Comparison of ENCODE assay signal across 8 cellular contexts in the genomic region with DNA sequence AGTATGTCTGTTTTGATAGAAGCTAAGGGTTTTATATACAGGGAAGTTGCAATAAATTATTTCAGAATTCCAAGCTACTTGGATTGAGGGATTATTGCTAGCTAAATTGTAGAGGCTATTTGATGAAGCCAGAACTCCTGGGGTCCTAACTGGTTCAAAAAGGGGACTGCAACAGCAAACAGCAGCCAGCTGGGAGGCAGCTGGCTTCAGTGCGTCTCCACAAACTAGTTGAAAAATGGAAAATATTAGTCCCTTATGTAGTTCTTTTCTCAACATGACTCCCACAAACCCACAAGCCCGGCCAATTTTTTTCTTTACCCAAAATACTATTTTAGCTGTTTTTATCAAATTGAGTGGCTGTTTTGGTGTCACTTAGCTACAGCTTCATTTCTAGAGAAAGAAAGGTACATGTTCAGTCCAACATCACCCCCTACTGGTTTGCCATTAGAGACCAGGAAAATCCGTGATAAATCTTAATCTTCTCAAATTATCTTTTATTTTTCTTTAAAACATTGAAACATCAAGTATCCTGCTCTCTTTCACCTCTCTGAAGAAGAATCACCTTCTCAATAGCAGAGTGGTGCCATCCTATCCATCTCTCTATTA.
DNase-seq lines count a peak whose midpoint lies in the region; ATAC-seq and TF ChIP-seq lines count a peak whose summit lies in the region.

No MANE protein-coding gene starts in this region.

- ATAC-seq in HG03280 (IDR thresholded peaks at IDR 0.05; ENCODE audit: unreplicated experiment): no peak
- ATAC-seq in GM19328 (IDR thresholded peaks at IDR 0.05; ENCODE audit: unreplicated experiment): no peak

- CTCF ChIA-PET in HEK293 (lab: Yijun Ruan, JAX): interaction anchor here (0.6 to 6.5 kb wide), 19 partner anchors 10 to 1224 kb away, joined by 3 to 81 read pairs (median 5); no protein-coding TSS in a partner anchor

- H3K27ac ChIP-seq in C4-2B (no peak overlapping the region), HEK293 (ENCODE audit: extremely low read depth, low read depth, low read length) (no peak overlapping the region), adrenal gland (no peak overlapping the region)

- WGBS in adrenal gland, 4 donors: 29 to 43% (median 38%) methylated on average over 3 of the region's 3 CpGs

- no peak for TF ChIP-seq POLR2A in adrenal gland (IDR thresholded peaks at IDR 0.05)

- H3K4me3 ChIP-seq in HEK293 (ENCODE audit: low read depth, low read length): no peak overlapping the region
- no peak overlapping the region for H3K4me3 ChIP-seq in adrenal gland

- H3K27me3 ChIP-seq in adrenal gland: peaks cover 15% of the 10 kb centered on the region

- DNase-seq in adrenal gland (no peak), left kidney (ENCODE audit: low read depth, low spot score) (peak; percentile 52), HPDE6-E6E7 (ENCODE audit: extremely low spot score) (no peak), NCI-H1694 (lab: John Stamatoyannopoulos, UW) (no peak)

- H3K36me3 ChIP-seq in HEK293 (ENCODE audit: control insufficient read depth in 2 of 2, insufficient read depth in 1 of 2, low read length in 2 of 2) (no peaks in the 10 kb centered on the region), adrenal gland (replicated peaks in 1 of 2) (no peaks in the 10 kb centered on the region)

- POLR2A ChIA-PET in HEK293 (lab: Yijun Ruan, JAX): interaction anchor here (1.3 kb wide), 1 partner anchor 685 kb away, joined by 5 read pairs; no protein-coding TSS in a partner anchor

- intact Hi-C loops in adrenal gland (cut with DNase I): no loop called here

- H3K4me1 ChIP-seq in HEK293 (ENCODE audit: control insufficient read depth, insufficient read depth, low read length): no peaks in the 10 kb centered on the region
- no peaks in the 10 kb centered on the region for H3K4me1 ChIP-seq in adrenal gland (replicated peaks in 1 of 2)

- TF ChIP-seq CTCF in C4-2B (conservative IDR thresholded peaks at IDR 0.05) (peak; percentile 47), HEK293 (tag by site-specific recombination; IDR thresholded peaks at IDR 0.05) (no peak), adrenal gland (IDR thresholded peaks at IDR 0.05) (peak in 5 of 6 experiments; percentile 12 to 51 (median 45))

- H3K9me3 ChIP-seq in HEK293 (ENCODE audit: control insufficient read depth, insufficient read depth, low read depth, low read length): no peaks in the 10 kb centered on the region
- H3K9me3 ChIP-seq in adrenal gland (replicated peaks in 1 of 3): no peaks in the 10 kb centered on the region

TF ChIP-seq in HEK293, 187 proteins besides CTCF, POLR2A, EP300 and RAD21:
- TF ChIP-seq ZNF548 (tag by site-specific recombination; IDR thresholded peaks at IDR 0.05) (no peak), ZIC2 (tag by site-specific recombination; IDR thresholded peaks at IDR 0.05) (no peak), ZNF654 (tag by site-specific recombination; IDR thresholded peaks at IDR 0.05; ENCODE audit: low read depth) (peak; percentile 45), KLF7 (tag by site-specific recombination; IDR thresholded peaks at IDR 0.05; ENCODE audit: borderline replicate concordance) (no peak)
- TF ChIP-seq, protein P1, sequence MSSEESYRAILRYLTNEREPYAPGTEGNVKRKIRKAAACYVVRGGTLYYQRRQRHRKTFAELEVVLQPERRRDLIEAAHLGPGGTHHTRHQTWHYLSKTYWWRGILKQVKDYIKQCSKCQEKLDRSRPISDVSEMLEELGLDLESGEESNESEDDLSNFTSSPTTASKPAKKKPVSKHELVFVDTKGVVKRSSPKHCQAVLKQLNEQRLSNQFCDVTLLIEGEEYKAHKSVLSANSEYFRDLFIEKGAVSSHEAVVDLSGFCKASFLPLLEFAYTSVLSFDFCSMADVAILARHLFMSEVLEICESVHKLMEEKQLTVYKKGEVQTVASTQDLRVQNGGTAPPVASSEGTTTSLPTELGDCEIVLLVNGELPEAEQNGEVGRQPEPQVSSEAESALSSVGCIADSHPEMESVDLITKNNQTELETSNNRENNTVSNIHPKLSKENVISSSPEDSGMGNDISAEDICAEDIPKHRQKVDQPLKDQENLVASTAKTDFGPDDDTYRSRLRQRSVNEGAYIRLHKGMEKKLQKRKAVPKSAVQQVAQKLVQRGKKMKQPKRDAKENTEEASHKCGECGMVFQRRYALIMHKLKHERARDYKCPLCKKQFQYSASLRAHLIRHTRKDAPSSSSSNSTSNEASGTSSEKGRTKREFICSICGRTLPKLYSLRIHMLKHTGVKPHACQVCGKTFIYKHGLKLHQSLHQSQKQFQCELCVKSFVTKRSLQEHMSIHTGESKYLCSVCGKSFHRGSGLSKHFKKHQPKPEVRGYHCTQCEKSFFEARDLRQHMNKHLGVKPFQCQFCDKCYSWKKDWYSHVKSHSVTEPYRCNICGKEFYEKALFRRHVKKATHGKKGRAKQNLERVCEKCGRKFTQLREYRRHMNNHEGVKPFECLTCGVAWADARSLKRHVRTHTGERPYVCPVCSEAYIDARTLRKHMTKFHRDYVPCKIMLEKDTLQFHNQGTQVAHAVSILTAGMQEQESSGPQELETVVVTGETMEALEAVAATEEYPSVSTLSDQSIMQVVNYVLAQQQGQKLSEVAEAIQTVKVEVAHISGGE (tag by site-specific recombination; conservative IDR thresholded peaks at IDR 0.05; ENCODE audit: low read depth): no peak
